ENCODE assay signal across 1 cellular context in genomic region chr5:1128977-1129724, GRCh38.
TF ChIP-seq lines count a peak whose summit lies in the region.

No MANE protein-coding gene starts in this region.

TF ChIP-seq in HepG2, 621 proteins besides CTCF, POLR2A, EP300 and RAD21 (continued from another document):
- TF ChIP-seq, protein P1, sequence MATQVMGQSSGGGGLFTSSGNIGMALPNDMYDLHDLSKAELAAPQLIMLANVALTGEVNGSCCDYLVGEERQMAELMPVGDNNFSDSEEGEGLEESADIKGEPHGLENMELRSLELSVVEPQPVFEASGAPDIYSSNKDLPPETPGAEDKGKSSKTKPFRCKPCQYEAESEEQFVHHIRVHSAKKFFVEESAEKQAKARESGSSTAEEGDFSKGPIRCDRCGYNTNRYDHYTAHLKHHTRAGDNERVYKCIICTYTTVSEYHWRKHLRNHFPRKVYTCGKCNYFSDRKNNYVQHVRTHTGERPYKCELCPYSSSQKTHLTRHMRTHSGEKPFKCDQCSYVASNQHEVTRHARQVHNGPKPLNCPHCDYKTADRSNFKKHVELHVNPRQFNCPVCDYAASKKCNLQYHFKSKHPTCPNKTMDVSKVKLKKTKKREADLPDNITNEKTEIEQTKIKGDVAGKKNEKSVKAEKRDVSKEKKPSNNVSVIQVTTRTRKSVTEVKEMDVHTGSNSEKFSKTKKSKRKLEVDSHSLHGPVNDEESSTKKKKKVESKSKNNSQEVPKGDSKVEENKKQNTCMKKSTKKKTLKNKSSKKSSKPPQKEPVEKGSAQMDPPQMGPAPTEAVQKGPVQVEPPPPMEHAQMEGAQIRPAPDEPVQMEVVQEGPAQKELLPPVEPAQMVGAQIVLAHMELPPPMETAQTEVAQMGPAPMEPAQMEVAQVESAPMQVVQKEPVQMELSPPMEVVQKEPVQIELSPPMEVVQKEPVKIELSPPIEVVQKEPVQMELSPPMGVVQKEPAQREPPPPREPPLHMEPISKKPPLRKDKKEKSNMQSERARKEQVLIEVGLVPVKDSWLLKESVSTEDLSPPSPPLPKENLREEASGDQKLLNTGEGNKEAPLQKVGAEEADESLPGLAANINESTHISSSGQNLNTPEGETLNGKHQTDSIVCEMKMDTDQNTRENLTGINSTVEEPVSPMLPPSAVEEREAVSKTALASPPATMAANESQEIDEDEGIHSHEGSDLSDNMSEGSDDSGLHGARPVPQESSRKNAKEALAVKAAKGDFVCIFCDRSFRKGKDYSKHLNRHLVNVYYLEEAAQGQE (IDR thresholded peaks at IDR 0.05; ENCODE audit: borderline replicate concordance in 1 of 2, low read depth in 1 of 2, low read length in 2 of 2): no peak
- TF ChIP-seq ZMYM4 (CRISPR knock-in tag; IDR thresholded peaks at IDR 0.05): no peak
- no peak for TF ChIP-seq IKZF4 (CRISPR knock-in tag; IDR thresholded peaks at IDR 0.05; ENCODE audit: borderline replicate concordance, low read depth, not compliant biosample characterization)
- TF ChIP-seq ZBTB7A (CRISPR knock-in tag; IDR thresholded peaks at IDR 0.05): no peak
- TF ChIP-seq ZBTB14 (CRISPR knock-in tag; IDR thresholded peaks at IDR 0.05): no peak
- TF ChIP-seq JDP2 (CRISPR knock-in tag; IDR thresholded peaks at IDR 0.05; ENCODE audit: borderline replicate concordance): no peak
- TF ChIP-seq HDAC6 (IDR thresholded peaks at IDR 0.05; ENCODE audit: low read depth, low read length): no peak
- TF ChIP-seq ZNF83 (CRISPR knock-in tag; IDR thresholded peaks at IDR 0.05; ENCODE audit: borderline replicate concordance): no peak
- no peak for TF ChIP-seq FIP1L1 (IDR thresholded peaks at IDR 0.05; ENCODE audit: borderline replicate concordance, insufficient read depth, low read depth, low read length)
- no peak for TF ChIP-seq TSC22D2 (CRISPR knock-in tag; IDR thresholded peaks at IDR 0.05; ENCODE audit: borderline replicate concordance)
- no peak for TF ChIP-seq SPEN (CRISPR knock-in tag; IDR thresholded peaks at IDR 0.05; ENCODE audit: low read depth)
- no peak for TF ChIP-seq ZNF503 (CRISPR knock-in tag; IDR thresholded peaks at IDR 0.05)
- no peak for TF ChIP-seq NFATC3 (CRISPR knock-in tag; IDR thresholded peaks at IDR 0.05)
- no peak for TF ChIP-seq ATM (IDR thresholded peaks at IDR 0.05; ENCODE audit: borderline replicate concordance)
- no peak for TF ChIP-seq PAX8 (CRISPR knock-in tag; IDR thresholded peaks at IDR 0.05; ENCODE audit: borderline replicate concordance)
- TF ChIP-seq HDAC1 (CRISPR knock-in tag; IDR thresholded peaks at IDR 0.05): no peak
